In the genomic region with DNA sequence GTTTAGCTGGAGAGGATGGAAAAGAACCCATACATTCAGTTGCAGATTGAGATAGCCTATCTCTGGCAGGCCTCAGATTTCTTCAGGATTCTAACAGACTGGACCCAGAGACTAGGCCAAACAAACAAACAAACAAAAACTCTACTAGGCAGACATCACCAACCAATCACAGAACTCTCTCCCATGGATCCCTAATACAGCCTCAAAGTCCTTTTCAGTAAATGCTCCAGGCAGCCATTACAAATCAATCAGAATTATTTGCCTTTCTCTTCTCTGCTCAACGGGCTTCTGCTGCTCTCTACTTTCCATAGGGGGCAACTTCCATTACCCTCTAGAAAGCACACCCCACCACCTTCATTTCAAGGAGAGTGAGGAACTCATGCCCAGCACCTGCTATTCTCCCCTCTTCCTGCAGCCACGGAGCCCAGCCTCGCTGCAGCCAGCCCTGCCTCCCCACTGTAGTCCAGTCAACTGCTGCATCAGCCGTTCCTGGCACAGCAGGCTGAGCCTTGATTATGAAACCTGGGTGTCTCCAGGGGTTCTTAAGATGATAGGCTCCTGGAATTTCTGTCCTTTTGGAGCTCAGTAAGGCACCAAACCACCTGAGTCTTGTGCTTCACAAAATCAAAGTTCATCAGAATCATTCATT, we compare ENCODE assay signal across 22 cellular contexts. TPM values are rescaled to one million over a fixed set of nuclear protein-coding genes. Genes with fewer than 3 reads are reported as not detected.
"Had no signal": no experiment of that assay in that cellular context is flagged by ENCODE, and none has a peak within 500 bp of the region (broad histone marks: within the 10 kb centered on the region; RNA-seq: fewer than 3 reads in every experiment).

No MANE protein-coding gene starts in this region.

- H3K27me3 ChIP-seq: hepatocyte, right atrium auricular region, upper lobe of left lung, vagina had no signal

- H3K27ac ChIP-seq: coronary artery, hepatocyte, right atrium auricular region, tibial artery, upper lobe of left lung, vagina had no signal

- H3K4me3 ChIP-seq: coronary artery, hepatocyte, right atrium auricular region, tibial artery, upper lobe of left lung, vagina had no signal

- H3K36me3 ChIP-seq: right atrium auricular region, tibial artery, upper lobe of left lung, vagina had no signal

- DNase-seq: effector CD4-positive, alpha-beta T cell; endodermal cell; foreskin melanocyte; midbrain; small intestine; stimulated activated CD4-positive, alpha-beta T cell treated with anti-CD3 and anti-CD28 coated beads, Interleukin-12 subunit alpha, Interleukin-12 subunit beta, amount 100 ng/mL, for 4 hours; stimulated activated CD8-positive, alpha-beta memory T cell treated with anti-CD3 and anti-CD28 coated beads, Interleukin-4, amount 100 ng/mL, for 48 hours; stimulated activated naive CD8-positive, alpha-beta T cell treated with anti-CD3 and anti-CD28 coated beads, Interleukin-15, Interleukin-2, amounts not matched to agents 100 U/mL and 50 U/mL, for 24 hours; tibial artery had no signal

- H3K9me3 ChIP-seq: right atrium auricular region, tibial artery, upper lobe of left lung, vagina had no signal

- H3K4me1 ChIP-seq: tibial artery, upper lobe of left lung, vagina had no signal

RNA-seq across cellular contexts. Expression of a gene that starts 19.0 kb away (rescaled TPM):
- total RNA-seq: chondrocyte; dermis microvascular lymphatic vessel endothelial cell; endodermal cell; endothelial cell of umbilical vein; kidney epithelial cell; lower leg skin; natural killer cell treated with Interleukin-12 subunit alpha and Interleukin-12 subunit beta and Interleukin-15 and Interleukin-18, amount 100 ng/mL, for 72 hours; osteocyte; right atrium auricular region; temporal lobe; upper lobe of left lung; vagina had no signal

RNA-seq across cellular contexts. Expression of a gene that starts 28.9 kb away (rescaled TPM):
- total RNA-seq: chondrocyte, dermis microvascular lymphatic vessel endothelial cell, endodermal cell, endothelial cell of umbilical vein, osteocyte, right atrium auricular region had no signal

RNA-seq across cellular contexts. Expression of a gene that starts 46.8 kb away (rescaled TPM):
- total RNA-seq: natural killer cell treated with Interleukin-12 subunit alpha and Interleukin-12 subunit beta and Interleukin-15 and Interleukin-18, amount 100 ng/mL, for 72 hours had no signal
